Comparison of ENCODE assay signal across 11 cellular contexts in the genomic region with DNA sequence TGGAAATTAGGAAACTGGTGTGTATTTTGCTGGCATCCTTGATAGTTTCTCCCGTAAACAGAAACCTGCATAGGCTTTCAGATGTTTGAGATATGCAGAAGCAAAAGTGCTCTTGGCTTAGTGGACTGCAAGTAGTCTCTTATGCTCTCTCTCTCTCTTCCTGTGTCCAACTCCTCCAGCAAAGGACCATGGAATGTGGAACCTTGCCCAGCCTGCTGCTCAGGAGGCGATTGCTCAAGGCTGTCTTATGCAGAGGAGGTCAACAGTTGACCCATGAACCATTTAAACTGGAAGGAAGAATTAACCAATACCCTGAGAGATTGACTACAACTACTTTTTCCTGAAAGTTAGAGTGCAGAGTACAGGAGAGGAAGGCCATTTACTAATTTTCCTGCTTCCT.
A peak's percentile ranks its signal among the peaks of the same experiment; 100 is the strongest.
DNase-seq lines count a peak whose midpoint lies in the region; ATAC-seq and TF ChIP-seq lines count a peak whose summit lies in the region.
"Had no signal": no experiment of that assay in that cellular context is flagged by ENCODE, and none has a peak within 500 bp of the region (broad histone marks: within the 10 kb centered on the region; RNA-seq: fewer than 3 reads in every experiment).

No MANE protein-coding gene starts in this region.

- WGBS in right lobe of liver (ENCODE audit: insufficient coverage, low coverage, low lambda C conversion rate, missing lambda C conversion rate) = 22% methylated on average over 2 of the region's 2 CpGs
- 22 to 37% methylated on average over 2 of the region's 2 CpGs for WGBS in testis, 2 donors

- H3K27me3 ChIP-seq in right lobe of liver (no peaks in the 10 kb centered on the region), testis (no peaks in the 10 kb centered on the region), H7 (ENCODE audit: control insufficient read depth, insufficient read depth, low read length) (no peaks in the 10 kb centered on the region)

- H3K4me1 ChIP-seq in right lobe of liver (peaks cover 0 to 5% (median 0%) of the 10 kb centered on the region in 4 donors), testis (peaks cover 8% of the 10 kb centered on the region)

- H3K4me3 ChIP-seq in cardiac fibroblast (replicated peaks in 1 of 2; ENCODE audit: low read depth in 2 of 2, low read length in 2 of 2) = no peak overlapping the region
- H3K4me3 ChIP-seq in right lobe of liver = no peak overlapping the region
- H3K4me3 ChIP-seq in testis = no peak overlapping the region
- H3K4me3 ChIP-seq in H7 (ENCODE audit: insufficient read depth, low read depth, low read length) = no peak overlapping the region
- H3K4me3 ChIP-seq: GM12878 had no signal

- ATAC-seq in right lobe of liver = peak; percentile 58 to 78 (median 70)
- no peak for ATAC-seq in GM21526 (IDR thresholded peaks at IDR 0.05; ENCODE audit: low FRiP score, unreplicated experiment)
- ATAC-seq: GM12878 had no signal

- no peaks in the 10 kb centered on the region for H3K36me3 ChIP-seq in right lobe of liver
- no peaks in the 10 kb centered on the region for H3K36me3 ChIP-seq in testis (ENCODE audit: low read depth, missing control alignments)
- H3K36me3 ChIP-seq in H7 (replicated peaks; ENCODE audit: control insufficient read depth, insufficient read depth, low read length) = no peaks in the 10 kb centered on the region

- H3K9me3 ChIP-seq in right lobe of liver = no peaks in the 10 kb centered on the region
- H3K9me3 ChIP-seq in testis = no peaks in the 10 kb centered on the region

- DNase-seq in HT1080 (ENCODE audit: low read depth) (peak; percentile 65), cardiac fibroblast (ENCODE audit: low read depth in 2 of 2) (peak; percentile 92 to 96), right lobe of liver (peak in 1 of 3 donors; percentile 36), testis (peak; percentile 61), NAMALWA (ENCODE audit: low spot score) (no peak), HK-2 (ENCODE audit: unreplicated experiment) (no peak), H7 (no peak)
- DNase-seq: activated naive CD4-positive, alpha-beta T cell treated with anti-CD3 and anti-CD28 coated beads, Interleukin-2, amount 50 U/mL, for 16 hours; NCI-H1048 had no signal

- TF ChIP-seq CTCF in cardiac fibroblast (IDR thresholded peaks at IDR 0.05; ENCODE audit: low read depth, low read length) (no peak), right lobe of liver (IDR thresholded peaks at IDR 0.05) (no peak), testis (IDR thresholded peaks at IDR 0.05) (no peak)

- no peak for TF ChIP-seq POLR2A in right lobe of liver (IDR thresholded peaks at IDR 0.05)
- no peak for TF ChIP-seq POLR2A in testis (IDR thresholded peaks at IDR 0.05)

- intact Hi-C loops in right lobe of liver (cut with DNase I) = no loop called here
- intact Hi-C loops in testis (cut with DNase I; ENCODE audit: low total_unique reads) = no loop called here

- no peak overlapping the region for H3K27ac ChIP-seq in right lobe of liver
- no peak overlapping the region for H3K27ac ChIP-seq in testis

Comparison
In these comparisons a context has a peak if more than half of its experiments do, and no peak if none do; other contexts are left out.
1. DNase-seq: peak in HT1080 (single experiment), cardiac fibroblast (2 of 2) and testis (single experiment); none in NAMALWA (single experiment), HK-2 (single experiment) and H7 (single experiment).